ENCODE assay signal across 8 cellular contexts in the genomic region with DNA sequence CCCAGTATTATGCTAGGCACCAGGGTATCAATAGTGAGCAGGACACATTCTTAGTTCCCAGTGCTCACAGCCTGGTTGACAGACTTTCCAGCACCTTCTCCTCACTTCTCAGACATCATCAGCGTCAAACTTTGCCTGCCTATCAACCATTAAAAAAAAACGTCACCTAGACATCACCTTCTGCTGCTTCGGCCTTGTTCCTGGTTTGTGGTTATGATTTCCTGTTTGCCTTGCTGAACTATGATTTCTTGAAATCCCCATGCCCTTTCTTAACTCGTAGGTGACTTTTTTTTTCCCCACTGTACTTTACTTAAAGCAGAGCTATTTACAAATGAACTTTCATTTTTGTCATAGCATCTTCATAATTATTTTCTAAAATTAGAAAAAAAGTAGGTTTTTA.
A peak's percentile ranks its signal among the peaks of the same experiment; 100 is the strongest.
DNase-seq lines count a peak whose midpoint lies in the region; ATAC-seq and TF ChIP-seq lines count a peak whose summit lies in the region.

No MANE protein-coding gene starts in this region.

- H3K4me3 ChIP-seq in PC-9 (no peak overlapping the region), colonic mucosa (no peak overlapping the region), coronary artery (no peak overlapping the region)

- H3K36me3 ChIP-seq in PC-9 (ENCODE audit: low read depth) (no peaks in the 10 kb centered on the region), colonic mucosa (no peaks in the 10 kb centered on the region)

- BruUV-seq in PC-9 (replicated peaks; lab: Mats Ljungman, UMichigan) = no TSS peak

- H3K4me1 ChIP-seq in PC-9 (replicated peaks; ENCODE audit: insufficient read depth) (peaks cover 46% of the 10 kb centered on the region), colonic mucosa (no peaks in the 10 kb centered on the region)

- H3K4me2 ChIP-seq in PC-9 = no peak overlapping the region

- H2AFZ ChIP-seq in PC-9 = no peak overlapping the region

- H3K27ac ChIP-seq in PC-9 (peak overlapping the region; percentile 23; the same call in 1 of the 2 replicates), colonic mucosa (peak overlapping the region; percentile 11), coronary artery (no peak overlapping the region)

- ATAC-seq in GM18519 (IDR thresholded peaks at IDR 0.05; ENCODE audit: low FRiP score, unreplicated experiment) (peak; percentile 79), HG02678 (IDR thresholded peaks at IDR 0.05; ENCODE audit: unreplicated experiment) (peak; percentile 91)

- POLR2A ChIA-PET in PC-9 (lab: Charles Lee; ENCODE audit: unreplicated experiment) = interaction anchor here (0.5 to 1.0 kb wide), 5 partner anchors 39 to 563 kb away, joined by 3 to 7 read pairs (median 4); partner anchors contain the start of gene NABP1

- CTCF ChIA-PET in PC-9 (lab: Charles Lee) = interaction anchor here (1.9 kb wide), 1 partner anchor 51 kb away, joined by 5 read pairs; no protein-coding TSS in a partner anchor

- no peak overlapping the region for H3K9ac ChIP-seq in colonic mucosa (ENCODE audit: low read depth in 2 of 2, low read length in 2 of 2)

- H4K20me1 ChIP-seq in PC-9 (ENCODE audit: insufficient read depth) = no peaks in the 10 kb centered on the region

- intact Hi-C loops in PC-9 (cut with micrococcal nuclease; ENCODE audit: unreplicated experiment) (no loop called here), colonic mucosa (cut with DNase I) (no loop called here)

- no peaks in the 10 kb centered on the region for H3K79me2 ChIP-seq in PC-9 (ENCODE audit: low read depth)

- no peaks in the 10 kb centered on the region for H3K9me3 ChIP-seq in PC-9 (ENCODE audit: insufficient read depth, low read depth)
- no peaks in the 10 kb centered on the region for H3K9me3 ChIP-seq in colonic mucosa

- H3K9me2 ChIP-seq in PC-9 (ENCODE audit: insufficient read depth) = no peaks in the 10 kb centered on the region

- H3F3A ChIP-seq in PC-9 (ENCODE audit: insufficient read depth, low read depth) = peaks cover 25% of the 10 kb centered on the region

- no peaks in the 10 kb centered on the region for H3K27me3 ChIP-seq in PC-9 (ENCODE audit: insufficient read depth, low read depth)
- no peaks in the 10 kb centered on the region for H3K27me3 ChIP-seq in colonic mucosa

- DNase-seq in PC-9 (peak in 1 of 2 experiments; percentile 67), colonic mucosa (no peak), GF-D8 (lab: John Stamatoyannopoulos, UW) (no peak), NCI-H1092 (lab: John Stamatoyannopoulos, UW) (no peak), epidermal melanocyte (ENCODE audit: insufficient read length, low spot score) (no peak), coronary artery (ENCODE audit: low spot score) (no peak)

- TF ChIP-seq CTCF in PC-9 (conservative IDR thresholded peaks at IDR 0.05) (no peak), colonic mucosa (IDR thresholded peaks at IDR 0.05) (no peak), coronary artery (IDR thresholded peaks at IDR 0.05) (no peak)

Comparison
In these comparisons a context has a peak if more than half of its experiments do, and no peak if none do; other contexts are left out.
1. H3K27ac ChIP-seq: peak in PC-9 (single experiment) and colonic mucosa (single experiment); none in coronary artery (0 of 2).